ENCODE assay signal across 23 cellular contexts in genomic region chr14:101407328-101407727, GRCh38.
"Had no signal": no experiment of that assay in that cellular context is flagged by ENCODE, and none has a peak within 500 bp of the region (broad histone marks: within the 10 kb centered on the region; RNA-seq: fewer than 3 reads in every experiment).

No MANE protein-coding gene starts in this region.

- H3K4me1 ChIP-seq: left ventricle myocardium inferior, sigmoid colon had no signal

- H3K4me1 Mint-ChIP-seq: activated CD4-positive, alpha-beta T cell treated with anti-CD3 and anti-CD28 coated beads, Interleukin-2, amount 10 ng/mL, durations not matched to agents 7 days and 5 days; natural killer cell; stimulated activated memory B cell treated with anti-CD40 and anti-IgM and Interleukin-4, amounts not matched to agents 10 μg/mL and 1 μg/mL and 100 μg/mL, for 72 hours had no signal

- H3K9me3 Mint-ChIP-seq: activated CD4-positive, alpha-beta T cell treated with anti-CD3 and anti-CD28 coated beads, Interleukin-2, amount 10 ng/mL, durations not matched to agents 7 days and 5 days; activated naive CD8-positive, alpha-beta T cell treated with anti-CD3 and anti-CD28 coated beads, Interleukin-2, amount 50 U/mL, for 24 hours; activated T-helper 1 cell treated with anti-CD3 and anti-CD28 coated beads, Interleukin-12 subunit alpha, Interleukin-12 subunit beta, Interleukin-2, Interleukin-4 antibody, amounts not matched to agents 30 ng/mL and 10 ng/mL and 1 ng/mL, durations not matched to agents 14 hours and 24 hours and 36 hours; natural killer cell; stimulated activated memory B cell treated with anti-CD40 and anti-IgM and Interleukin-4, amounts not matched to agents 10 μg/mL and 1 μg/mL and 100 μg/mL, for 72 hours had no signal

- H3K27me3 ChIP-seq: esophagus muscularis mucosa, sigmoid colon had no signal

- H3K27ac Mint-ChIP-seq: activated CD4-positive, alpha-beta T cell treated with anti-CD3 and anti-CD28 coated beads, Interleukin-2, amount 10 ng/mL, durations not matched to agents 7 days and 5 days; activated CD8-positive, alpha-beta T cell treated with anti-CD3 and anti-CD28 coated beads, Interleukin-2, amount 10 ng/mL, durations not matched to agents 7 days and 5 days; activated naive CD8-positive, alpha-beta T cell treated with anti-CD3 and anti-CD28 coated beads, Interleukin-2, amount 50 U/mL, for 24 hours; activated T-helper 1 cell treated with anti-CD3 and anti-CD28 coated beads, Interleukin-12 subunit alpha, Interleukin-12 subunit beta, Interleukin-2, Interleukin-4 antibody, amounts not matched to agents 30 ng/mL and 10 ng/mL and 1 ng/mL, durations not matched to agents 14 hours and 24 hours and 36 hours; natural killer cell; stimulated activated memory B cell treated with anti-CD40 and anti-IgM and Interleukin-4, amounts not matched to agents 10 μg/mL and 1 μg/mL and 100 μg/mL, for 72 hours; type B pancreatic cell had no signal

- H3K9me3 ChIP-seq: esophagus muscularis mucosa, left ventricle myocardium inferior, sigmoid colon, stomach had no signal

- DNase-seq: activated CD4-positive, alpha-beta T cell treated with anti-CD3 and anti-CD28 coated beads, Interleukin-2, amount 10 ng/mL, durations not matched to agents 7 days and 5 days; activated CD8-positive, alpha-beta T cell treated with anti-CD3 and anti-CD28 coated beads, Interleukin-2, amount 10 ng/mL, durations not matched to agents 7 days and 5 days; activated gamma-delta T cell; activated naive CD4-positive, alpha-beta T cell treated with anti-CD3 and anti-CD28 coated beads, Interleukin-2, amount 50 U/mL, for 16 hours; activated naive CD8-positive, alpha-beta T cell treated with anti-CD3 and anti-CD28 coated beads, Interleukin-2, amount 50 U/mL, for 24 hours; aorta; glutamatergic neuron; left ventricle myocardium inferior; mammary epithelial cell; midbrain; natural killer cell; retina; sigmoid colon; stimulated activated CD4-positive, alpha-beta T cell treated with anti-CD3 and anti-CD28 coated beads, Interleukin-15, amount 100 ng/mL, for 24 hours; stomach; SW 1271 had no signal

- H3K36me3 Mint-ChIP-seq: brain; natural killer cell; stimulated activated memory B cell treated with anti-CD40 and anti-IgM and Interleukin-4, amounts not matched to agents 10 μg/mL and 1 μg/mL and 100 μg/mL, for 72 hours; type B pancreatic cell had no signal

- H3K4me3 ChIP-seq: esophagus muscularis mucosa, left ventricle myocardium inferior, sigmoid colon, smooth muscle cell, stomach had no signal

- H3K27me3 Mint-ChIP-seq: type B pancreatic cell had no signal

- H3K4me3 Mint-ChIP-seq: activated CD4-positive, alpha-beta T cell treated with anti-CD3 and anti-CD28 coated beads, Interleukin-2, amount 10 ng/mL, durations not matched to agents 7 days and 5 days; activated CD8-positive, alpha-beta T cell treated with anti-CD3 and anti-CD28 coated beads, Interleukin-2, amount 10 ng/mL, durations not matched to agents 7 days and 5 days; activated naive CD8-positive, alpha-beta T cell treated with anti-CD3 and anti-CD28 coated beads, Interleukin-2, amount 50 U/mL, for 24 hours; activated T-helper 1 cell treated with anti-CD3 and anti-CD28 coated beads, Interleukin-12 subunit alpha, Interleukin-12 subunit beta, Interleukin-2, Interleukin-4 antibody, amounts not matched to agents 30 ng/mL and 10 ng/mL and 1 ng/mL, durations not matched to agents 14 hours and 24 hours and 36 hours; brain; natural killer cell; stimulated activated memory B cell treated with anti-CD40 and anti-IgM and Interleukin-4, amounts not matched to agents 10 μg/mL and 1 μg/mL and 100 μg/mL, for 72 hours had no signal

- H3K36me3 ChIP-seq: esophagus muscularis mucosa, left ventricle myocardium inferior, sigmoid colon, stomach had no signal

- H3K27ac ChIP-seq: left ventricle myocardium inferior, sigmoid colon, VCaP had no signal
